ENCODE assay signal across 20 cellular contexts in the genomic region with DNA sequence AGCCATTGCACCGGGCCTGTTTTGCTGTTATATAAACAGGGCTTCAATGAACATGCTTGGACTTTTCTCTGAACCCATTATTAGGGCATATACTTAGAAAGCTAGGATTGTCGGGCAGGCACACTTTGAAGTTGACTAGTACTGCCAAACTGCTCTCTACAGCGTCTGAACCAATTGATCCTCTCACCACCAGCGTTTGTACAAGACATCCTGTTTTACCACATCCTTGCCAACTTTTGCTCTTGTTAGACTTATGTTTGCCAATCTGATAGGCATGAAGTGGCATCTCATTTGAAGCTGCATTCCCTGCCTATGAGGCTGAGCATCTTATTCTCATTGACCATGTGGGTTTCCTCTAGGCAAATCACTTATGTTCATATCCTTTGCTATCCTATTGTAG. TPM values are rescaled to one million over a fixed set of nuclear protein-coding genes. Genes with fewer than 3 reads are reported as not detected.
DNase-seq lines count a peak whose midpoint lies in the region; ATAC-seq, FAIRE-seq and TF ChIP-seq lines count a peak whose summit lies in the region.
"Had no signal": no experiment of that assay in that cellular context is flagged by ENCODE, and none has a peak within 500 bp of the region (broad histone marks: within the 10 kb centered on the region; RNA-seq: fewer than 3 reads in every experiment).

No MANE protein-coding gene starts in this region.

- no peak overlapping the region for H4K91ac ChIP-seq in H1 (replicated peaks; ENCODE audit: insufficient read length, low read length)

- H3K4me1 Mint-ChIP-seq in activated naive CD8-positive, alpha-beta T cell (ENCODE audit: low read depth): peaks cover 52% of the 10 kb centered on the region
- peaks cover 35% of the 10 kb centered on the region for H3K4me1 Mint-ChIP-seq in activated naive CD8-positive, alpha-beta T cell treated with anti-CD3 and anti-CD28 coated beads, Interleukin-2, amount 50 U/mL, for 24 hours

- H3K27me3 Mint-ChIP-seq in activated naive CD8-positive, alpha-beta T cell: no peaks in the 10 kb centered on the region
- no peaks in the 10 kb centered on the region for H3K27me3 Mint-ChIP-seq in activated naive CD8-positive, alpha-beta T cell treated with anti-CD3 and anti-CD28 coated beads, Interleukin-2, amount 50 U/mL, for 24 hours

- H3K36me3 Mint-ChIP-seq in activated naive CD8-positive, alpha-beta T cell: no peaks in the 10 kb centered on the region
- no peaks in the 10 kb centered on the region for H3K36me3 Mint-ChIP-seq in activated naive CD8-positive, alpha-beta T cell treated with anti-CD3 and anti-CD28 coated beads, Interleukin-2, amount 50 U/mL, for 24 hours (ENCODE audit: low read depth)

- H2BK12ac ChIP-seq in H1 (ENCODE audit: low read depth, low read length): no peak overlapping the region

- no peak for TF ChIP-seq POLR2A in H1 (IDR thresholded peaks at IDR 0.05; ENCODE audit: control extremely low read depth in 1 of 2, low read depth in 2 of 2, low read length in 2 of 2)

- TF ChIP-seq CTCF in H1 (IDR thresholded peaks at IDR 0.05; ENCODE audit: control extremely low read depth in 1 of 3, insufficient read depth in 1 of 3, low read depth in 1 of 3, low read length in 3 of 3) (no peak), thoracic aorta (IDR thresholded peaks at IDR 0.05) (no peak)

- no peaks in the 10 kb centered on the region for H3K79me2 ChIP-seq in H1 (ENCODE audit: control insufficient read depth in 1 of 2, insufficient read depth in 2 of 2, low read length in 2 of 2)

- H3K27me3 ChIP-seq in H1 (replicated peaks in 1 of 4; ENCODE audit: control insufficient read depth in 3 of 4, extremely low read depth in 1 of 4, insufficient read depth in 3 of 4, low read length in 3 of 4): peaks cover 0 to 6% (median 0%) of the 10 kb centered on the region in 4 experiments; a peak in 2 of 7 replicates
- no peaks in the 10 kb centered on the region for H3K27me3 ChIP-seq in thoracic aorta (replicated peaks; ENCODE audit: insufficient read depth)
- H3K27me3 ChIP-seq: BLaER1 treated with 17β-estradiol and CSF1 and Interleukin-3, amounts not matched to agents 10 nM and 100 nM had no signal

- ATAC-seq in activated naive CD8-positive, alpha-beta T cell treated with anti-CD3 and anti-CD28 coated beads, Interleukin-2, amount 50 U/mL, for 24 hours: no peak
- no peak for ATAC-seq in thoracic aorta (ENCODE audit: insufficient number of reproducible peaks, low FRiP score, low read depth)
- ATAC-seq: A549 had no signal

- no peak overlapping the region for H4K5ac ChIP-seq in H1 (ENCODE audit: insufficient read length, low read depth, low read length)

- no peak overlapping the region for H2BK15ac ChIP-seq in H1 (ENCODE audit: low read length)

- no peaks in the 10 kb centered on the region for H3K9me3 ChIP-seq in H1 (ENCODE audit: insufficient read depth in 2 of 2, low read depth in 1 of 2, low read length in 1 of 2)
- H3K9me3 ChIP-seq in thoracic aorta: no peaks in the 10 kb centered on the region
- H3K9me3 ChIP-seq: A549; BLaER1 treated with 17β-estradiol and CSF1 and Interleukin-3, amounts not matched to agents 10 nM and 100 nM had no signal

- no peaks in the 10 kb centered on the region for H3K36me3 ChIP-seq in H1 (ENCODE audit: control insufficient read depth in 2 of 4, insufficient read depth in 4 of 4, low read length in 3 of 4)
- no peaks in the 10 kb centered on the region for H3K36me3 ChIP-seq in thoracic aorta
- H3K36me3 ChIP-seq: BLaER1 treated with 17β-estradiol and CSF1 and Interleukin-3, amounts not matched to agents 10 nM and 100 nM had no signal

- H3K9me3 Mint-ChIP-seq in activated naive CD8-positive, alpha-beta T cell (ENCODE audit: low read depth): no peaks in the 10 kb centered on the region
- no peaks in the 10 kb centered on the region for H3K9me3 Mint-ChIP-seq in activated naive CD8-positive, alpha-beta T cell treated with anti-CD3 and anti-CD28 coated beads, Interleukin-2, amount 50 U/mL, for 24 hours
- H3K9me3 Mint-ChIP-seq: HFFc6 had no signal

- H3K23ac ChIP-seq in H1 (ENCODE audit: insufficient read length): no peak overlapping the region

- no peak overlapping the region for H4K8ac ChIP-seq in H1 (ENCODE audit: extremely low read depth, insufficient read depth, low read length)

- no peak overlapping the region for H3K9ac ChIP-seq in H1 (replicated peaks in 1 of 4; ENCODE audit: extremely low read depth in 1 of 4, low read depth in 3 of 4, low read length in 3 of 4)
- H3K9ac ChIP-seq: BLaER1 treated with 17β-estradiol and CSF1 and Interleukin-3, amounts not matched to agents 10 nM and 100 nM had no signal

- POLR2A ChIA-PET in H1 (lab: Charles Lee; ENCODE audit: partially characterized antibody): no interaction called here

- no peaks in the 10 kb centered on the region for H4K20me1 ChIP-seq in H1 (replicated peaks in 1 of 2; ENCODE audit: control insufficient read depth in 1 of 2, insufficient read depth in 2 of 2, low read length in 2 of 2)
- H4K20me1 ChIP-seq: BLaER1 treated with 17β-estradiol and CSF1 and Interleukin-3, amounts not matched to agents 10 nM and 100 nM had no signal

- H3K4me2 ChIP-seq in H1 (ENCODE audit: insufficient read depth in 1 of 2, low read depth in 2 of 2, low read length in 2 of 2): no peak overlapping the region
- H3K4me2 ChIP-seq: A549 had no signal

- H3K27ac ChIP-seq in H1 (ENCODE audit: low read depth, low read length) (no peak overlapping the region), thoracic aorta (peak overlapping the region; percentile 90 to 94)
- H3K27ac ChIP-seq: A549; BLaER1 treated with 17β-estradiol and CSF1 and Interleukin-3, amounts not matched to agents 10 nM and 100 nM had no signal

- no peak overlapping the region for H3K4me3 Mint-ChIP-seq in activated naive CD8-positive, alpha-beta T cell
- no peak overlapping the region for H3K4me3 Mint-ChIP-seq in activated naive CD8-positive, alpha-beta T cell treated with anti-CD3 and anti-CD28 coated beads, Interleukin-2, amount 50 U/mL, for 24 hours
- H3K4me3 Mint-ChIP-seq: HFFc6 had no signal

- no peak overlapping the region for H3K56ac ChIP-seq in H1 (replicated peaks; ENCODE audit: insufficient read length, low read depth, low read length)

- H2AFZ ChIP-seq in H1 (ENCODE audit: low read length): 0 out of 2 replicates have a peak overlapping the region, but pooled peaks have one; percentile 34

- H3K27ac Mint-ChIP-seq in activated naive CD8-positive, alpha-beta T cell: peak overlapping the region; percentile 78
- H3K27ac Mint-ChIP-seq in activated naive CD8-positive, alpha-beta T cell treated with anti-CD3 and anti-CD28 coated beads, Interleukin-2, amount 50 U/mL, for 24 hours: no peak overlapping the region
- H3K27ac Mint-ChIP-seq: HFFc6 had no signal

- no peak for TF ChIP-seq EP300 in H1 (IDR thresholded peaks at IDR 0.05; ENCODE audit: borderline replicate concordance in 1 of 2, low read depth in 2 of 2, low read length in 2 of 2)

- H3K18ac ChIP-seq in H1 (ENCODE audit: extremely low read depth, low read length): no peak overlapping the region

- no peak for FAIRE-seq in H1 (lab: Jason Lieb, UNC)
- FAIRE-seq: A549, H54 had no signal

- no peak overlapping the region for H3K14ac ChIP-seq in H1 (ENCODE audit: insufficient read length)

- no peak overlapping the region for H3K4me3 ChIP-seq in Jurkat, Clone E6-1 (ENCODE audit: low read length)
- H3K4me3 ChIP-seq in H1 (ENCODE audit: extremely low read depth in 1 of 4, insufficient read depth in 2 of 4, low read depth in 3 of 4, low read length in 4 of 4) (no peak overlapping the region), thoracic aorta (no peak overlapping the region)
- H3K4me3 ChIP-seq: A549; BLaER1 treated with 17β-estradiol and CSF1 and Interleukin-3, amounts not matched to agents 10 nM and 100 nM had no signal

- CTCF ChIA-PET in H1 (lab: Charles Lee; ENCODE audit: partially characterized antibody): interaction anchor here (1.5 to 21.5 kb wide), 5 partner anchors 10 to 43 kb away, joined by 6 to 299 read pairs (median 13); a partner anchor contains a TSS

- H2BK5ac ChIP-seq in H1 (ENCODE audit: low read depth, low read length): no peak overlapping the region

- WGBS in H1 (ENCODE audit: extremely low coverage in 1 of 2, insufficient coverage in 1 of 2, insufficient read length in 1 of 2, insufficient replicate concordance in 2 of 2, low coverage in 1 of 2, low lambda C conversion rate in 2 of 2, missing lambda C conversion rate in 1 of 2), 2 experiments: 86% methylated on average over 4 of the region's 4 CpGs; no CpG with 5 or more reads in 1 of the 2 experiments

- no peak overlapping the region for H2AK5ac ChIP-seq in H1 (ENCODE audit: low read depth, low read length)

- H3K4me1 ChIP-seq in H1 (replicated peaks in 1 of 4; ENCODE audit: control insufficient read depth in 3 of 4, insufficient read depth in 4 of 4, low read length in 3 of 4) (peaks cover 0 to 7% (median 6%) of the 10 kb centered on the region in 4 experiments; a peak in 4 of 7 replicates), thoracic aorta (ENCODE audit: control insufficient read depth in 1 of 2, low read depth in 2 of 2) (peaks cover 32 to 52% of the 10 kb centered on the region in 2 donors)

- peaks cover 8% of the 10 kb centered on the region for H3K23me2 ChIP-seq in H1 (ENCODE audit: low read depth, low read length)

- no peak overlapping the region for H2BK20ac ChIP-seq in H1 (ENCODE audit: low read length)

- H3K79me1 ChIP-seq in H1 (ENCODE audit: low read depth, low read length): no peaks in the 10 kb centered on the region

- no peak for DNase-seq in activated naive CD8-positive, alpha-beta T cell treated with anti-CD3 and anti-CD28 coated beads, Interleukin-2, amount 50 U/mL, for 24 hours
- peak; percentile 87 for DNase-seq in Jurkat, Clone E6-1 (ENCODE audit: low read depth, low spot score)
- DNase-seq in H1 (ENCODE audit: low read depth in 1 of 2, low spot score in 2 of 2) (no peak), thoracic aorta (ENCODE audit: low spot score) (no peak), NCI-H2227 (lab: John Stamatoyannopoulos, UW; ENCODE audit: unreplicated experiment) (no peak)
- no peak for DNase-seq in central memory CD4-positive, alpha-beta T cell
- DNase-seq: COR-L47, DMS153, EL, HFFc6, Karpas-422, MM.1S, NCI-H1105, NCI-H1694, NCI-H2227 treated with DMSO at 0.1 percent for 48 hours, NCI-H524 had no signal

- TF ChIP-seq RAD21 in H1 (IDR thresholded peaks at IDR 0.05 in 1 of 2, conservative IDR thresholded peaks at IDR 0.05 in 1 of 2; ENCODE audit: low read depth in 2 of 2, low read length in 2 of 2): no peak

- H3K4ac ChIP-seq in H1 (replicated peaks; ENCODE audit: insufficient read length, low read depth, low read length): no peak overlapping the region

- no peak overlapping the region for H2BK120ac ChIP-seq in H1 (replicated peaks; ENCODE audit: low read depth, low read length)

RNA-seq across cellular contexts. Expression of a gene that starts 7.4 kb away (rescaled TPM):
- polyA plus RNA-seq in Jurkat, Clone E6-1 (2012; ENCODE audit: insufficient read depth, insufficient read length): 28.6 TPM
- total RNA-seq in H1 (2021; fragmentation: NEBNext Ultra II Directional; extraction: Animal tissue kit (Norgen Biotek cat#: 25700)): 13.1 and 14.1 TPM in 2 replicates
- polyA plus RNA-seq in H1 (2011; rRNA removed): 5.2 and 6.1 TPM in 2 replicates
- polyA plus RNA-seq in H1 (2011; cell fraction: cytosol; rRNA removed): 6.2 TPM
- polyA plus RNA-seq in H1 (2011; cell fraction: nucleus; rRNA removed): 11.6 TPM
- polyA plus RNA-seq in H1 (2012, experiment 1 of 2): 13.3 to 16.7 TPM (median 15.0 TPM) in 4 replicates
- polyA plus RNA-seq in H1 (2012, experiment 2 of 2): 9.9 TPM
- 6.4 TPM for polyA plus RNA-seq in H1 (2013, experiment 1 of 2)
- 6.6 TPM for polyA plus RNA-seq in H1 (2013, experiment 2 of 2)
- polyA minus RNA-seq in H1 (2011; rRNA and poly(A)+ RNA removed): 3.9 and 6.5 TPM in 2 replicates
- 7.4 TPM for polyA minus RNA-seq in H1 (2011; cell fraction: cytosol; rRNA and poly(A)+ RNA removed)
- 6.0 TPM for polyA minus RNA-seq in H1 (2011; cell fraction: nucleus; rRNA and poly(A)+ RNA removed)
- 10 to 100 TPM; 53.3 to 67.1 TPM for total RNA-seq in thoracic aorta

RNA-seq across cellular contexts. Expression of a gene that starts 7.9 kb away (rescaled TPM):
- not detected for polyA plus RNA-seq in Jurkat, Clone E6-1 (2012; ENCODE audit: insufficient read depth, insufficient read length)
- total RNA-seq in H1 (2021; fragmentation: NEBNext Ultra II Directional; extraction: Animal tissue kit (Norgen Biotek cat#: 25700)): not detected in 2 replicates
- polyA plus RNA-seq in H1 (2011; rRNA removed): 0.12 and 0.36 TPM in 2 replicates
- polyA plus RNA-seq in H1 (2011; cell fraction: cytosol; rRNA removed): 0.18 TPM
- 0.27 TPM for polyA plus RNA-seq in H1 (2011; cell fraction: nucleus; rRNA removed)
- polyA plus RNA-seq in H1 (2012, experiment 1 of 2): 0.31 to 0.65 TPM in 2 of 4 replicates, not detected in the others
- 0.43 TPM for polyA plus RNA-seq in H1 (2012, experiment 2 of 2)
- 0.36 TPM for polyA plus RNA-seq in H1 (2013, experiment 1 of 2)
- 0.33 TPM for polyA plus RNA-seq in H1 (2013, experiment 2 of 2)
- not detected in 2 replicates for polyA minus RNA-seq in H1 (2011; rRNA and poly(A)+ RNA removed)
- not detected for polyA minus RNA-seq in H1 (2011; cell fraction: cytosol; rRNA and poly(A)+ RNA removed)
- not detected for polyA minus RNA-seq in H1 (2011; cell fraction: nucleus; rRNA and poly(A)+ RNA removed)
- total RNA-seq in thoracic aorta: 100 to 1,000 TPM in 1 of 2 donors, 10 to 100 TPM in 1; 95.5 to 158 TPM

RNA-seq across cellular contexts. Expression of a gene that starts 27.9 kb away (rescaled TPM):
- polyA plus RNA-seq in Jurkat, Clone E6-1 (2012; ENCODE audit: insufficient read depth, insufficient read length): 4.3 TPM
- 5.8 and 5.9 TPM in 2 replicates for total RNA-seq in H1 (2021; fragmentation: NEBNext Ultra II Directional; extraction: Animal tissue kit (Norgen Biotek cat#: 25700))
- 5.2 and 5.7 TPM in 2 replicates for polyA plus RNA-seq in H1 (2011; rRNA removed)
- 3.9 TPM for polyA plus RNA-seq in H1 (2011; cell fraction: cytosol; rRNA removed)
- polyA plus RNA-seq in H1 (2011; cell fraction: nucleus; rRNA removed): 12.4 TPM
- polyA plus RNA-seq in H1 (2012, experiment 1 of 2): 6.3 to 11.5 TPM (median 8.1 TPM) in 4 replicates
- polyA plus RNA-seq in H1 (2012, experiment 2 of 2): 3.9 TPM
- polyA plus RNA-seq in H1 (2013, experiment 1 of 2): 3.4 TPM
- polyA plus RNA-seq in H1 (2013, experiment 2 of 2): 3.4 TPM
- 2.6 and 3.1 TPM in 2 replicates for polyA minus RNA-seq in H1 (2011; rRNA and poly(A)+ RNA removed)
- polyA minus RNA-seq in H1 (2011; cell fraction: cytosol; rRNA and poly(A)+ RNA removed): 2.9 TPM
- polyA minus RNA-seq in H1 (2011; cell fraction: nucleus; rRNA and poly(A)+ RNA removed): 4.2 TPM
- total RNA-seq in thoracic aorta: 10 to 100 TPM in 1 of 2 donors, 1 to 10 TPM in 1; 9.7 to 11.5 TPM

RNA-seq across cellular contexts. Expression of a gene that starts 43.5 kb away (rescaled TPM):
- 2.0 TPM for polyA plus RNA-seq in Jurkat, Clone E6-1 (2012; ENCODE audit: insufficient read depth, insufficient read length)
- 80.4 and 88.1 TPM in 2 replicates for total RNA-seq in H1 (2021; fragmentation: NEBNext Ultra II Directional; extraction: Animal tissue kit (Norgen Biotek cat#: 25700))
- 14.1 and 27.3 TPM in 2 replicates for polyA plus RNA-seq in H1 (2011; rRNA removed)
- 9.3 TPM for polyA plus RNA-seq in H1 (2011; cell fraction: cytosol; rRNA removed)
- 112 TPM for polyA plus RNA-seq in H1 (2011; cell fraction: nucleus; rRNA removed)
- 59.0 to 109 TPM (median 93.2 TPM) in 4 replicates for polyA plus RNA-seq in H1 (2012, experiment 1 of 2)
- polyA plus RNA-seq in H1 (2012, experiment 2 of 2): 56.3 TPM
- 109 TPM for polyA plus RNA-seq in H1 (2013, experiment 1 of 2)
- polyA plus RNA-seq in H1 (2013, experiment 2 of 2): 85.3 TPM
- 50.2 and 51.4 TPM in 2 replicates for polyA minus RNA-seq in H1 (2011; rRNA and poly(A)+ RNA removed)
- polyA minus RNA-seq in H1 (2011; cell fraction: cytosol; rRNA and poly(A)+ RNA removed): 33.6 TPM
- polyA minus RNA-seq in H1 (2011; cell fraction: nucleus; rRNA and poly(A)+ RNA removed): 122 TPM
- total RNA-seq in thoracic aorta: 100 to 1,000 TPM; 261 to 270 TPM

Comparison
In these comparisons a context has a peak if more than half of its experiments do, and no peak if none do; other contexts are left out.
1. RNA of a gene that starts 7.9 kb away (total RNA-seq): 95.5 to 158 TPM in thoracic aorta; not detected in H1; every median in the first group is over 10 times any median in the second.